In genomic region chr1:236491469-236492136, GRCh38 we compare ENCODE assay signal across 16 cellular contexts.
"Had no signal": no experiment of that assay in that cellular context is flagged by ENCODE, and none has a peak within 500 bp of the region (broad histone marks: within the 10 kb centered on the region; RNA-seq: fewer than 3 reads in every experiment).

No MANE protein-coding gene starts in this region.

- H3K4me3 Mint-ChIP-seq: nephron had no signal

- H3K9me3 ChIP-seq: stomach had no signal

- H3K36me3 Mint-ChIP-seq: activated naive CD4-positive, alpha-beta T cell treated with anti-CD3 and anti-CD28 coated beads, Interleukin-2, amount 50 U/mL, for 72 hours had no signal

- H3K27me3 ChIP-seq: stomach had no signal

- ATAC-seq: activated naive CD4-positive, alpha-beta T cell treated with anti-CD3 and anti-CD28 coated beads, Interleukin-2, amount 50 U/mL, for 72 hours had no signal

- H3K27ac Mint-ChIP-seq: activated naive CD4-positive, alpha-beta T cell treated with anti-CD3 and anti-CD28 coated beads, Interleukin-2, amount 50 U/mL, for 72 hours; dendritic cell treated with granulocyte-macrophage colony-stimulating factor and Interleukin-4, amounts not matched to agents 40 ng/mL and 50 ng/mL, for 4 days had no signal

- H3K4me3 ChIP-seq: cardiac muscle cell, stomach had no signal

- DNase-seq: activated CD4-positive, CD25-positive, alpha-beta regulatory T cell treated with anti-CD3 and anti-CD28 coated beads, Interleukin-2, amount 50 U/mL, for 72 hours; activated CD8-positive, alpha-beta memory T cell treated with anti-CD3 and anti-CD28 coated beads for 24 hours; activated CD8-positive, alpha-beta memory T cell treated with anti-CD3 and anti-CD28 coated beads, Interleukin-2, amount 50 U/mL, for 48 hours; activated gamma-delta T cell treated with Interleukin-2 at 50 U/mL for 16 hours; activated T-cell treated with anti-CD3 and anti-CD28 coated beads, Interleukin-2, amount 50 U/mL, for 48 hours; amygdala; effector memory CD4-positive, alpha-beta T cell; mesenchymal stem cell; nucleus accumbens; stimulated activated CD4-positive, alpha-beta T cell treated with anti-CD3 and anti-CD28 coated beads, Interleukin-2, amount 100 ng/mL, for 24 hours; stomach; trophoblast cell had no signal

- H3K27ac ChIP-seq: cardiac muscle cell, stomach had no signal

- H3K36me3 ChIP-seq: cardiac muscle cell, stomach had no signal

- H3K9me3 Mint-ChIP-seq: activated naive CD4-positive, alpha-beta T cell treated with anti-CD3 and anti-CD28 coated beads, Interleukin-2, amount 50 U/mL, for 72 hours; dendritic cell treated with granulocyte-macrophage colony-stimulating factor and Interleukin-4, amounts not matched to agents 40 ng/mL and 50 ng/mL, for 4 days; nephron had no signal
